Comparison of ENCODE assay signal across 9 cellular contexts in the genomic region with DNA sequence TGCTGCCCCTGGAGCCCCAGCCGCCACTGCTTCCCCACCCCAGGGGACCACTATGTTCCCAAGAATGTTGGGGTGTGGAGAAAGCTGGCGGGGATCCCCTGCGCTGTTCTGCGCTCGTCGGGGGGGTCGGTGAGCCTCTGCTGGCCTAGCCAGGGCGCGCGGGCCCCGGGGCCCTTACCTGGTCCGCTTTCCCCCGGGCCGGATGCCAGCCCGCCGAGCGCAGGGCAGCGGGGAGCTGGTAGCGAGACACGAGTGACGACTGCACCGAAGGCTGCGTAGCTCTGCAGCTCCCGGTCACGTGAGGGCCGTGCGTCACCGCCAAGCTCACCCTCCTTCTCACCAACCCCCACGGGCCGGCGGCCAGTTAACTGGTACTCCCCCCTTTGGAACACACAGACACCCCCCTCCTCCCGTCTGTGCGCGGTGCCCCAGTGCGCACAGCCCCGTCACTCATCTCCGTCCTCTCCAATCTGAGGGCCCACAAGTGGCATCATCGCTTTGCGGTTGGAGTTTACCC. TPM values are rescaled to one million over a fixed set of nuclear protein-coding genes. Genes with fewer than 3 reads are reported as not detected.
DNase-seq lines count a peak whose midpoint lies in the region; ATAC-seq, FAIRE-seq and TF ChIP-seq lines count a peak whose summit lies in the region.
"Had no signal": no experiment of that assay in that cellular context is flagged by ENCODE, and none has a peak within 500 bp of the region (broad histone marks: within the 10 kb centered on the region; RNA-seq: fewer than 3 reads in every experiment).

A gene (minus strand): TSS at position 254 of the 517 bp plus-strand sequence. CDS start 897 bp downstream, outside the sequence.

- no peaks in the 10 kb centered on the region for H3K36me3 ChIP-seq in right lobe of liver
- no peaks in the 10 kb centered on the region for H3K36me3 ChIP-seq in testis (ENCODE audit: low read depth, missing control alignments)
- H3K36me3 ChIP-seq: BLaER1 treated with 17β-estradiol and CSF1 and Interleukin-3, amounts not matched to agents 10 nM and 100 nM had no signal

- H3K27me3 ChIP-seq in right lobe of liver (no peaks in the 10 kb centered on the region), testis (no peaks in the 10 kb centered on the region)

- FAIRE-seq in RCC 7860 (lab: Jason Lieb, UNC) = no peak

- no peaks in the 10 kb centered on the region for H3K9me3 ChIP-seq in right lobe of liver
- no peaks in the 10 kb centered on the region for H3K9me3 ChIP-seq in testis

- WGBS in right lobe of liver (ENCODE audit: insufficient coverage, low coverage, low lambda C conversion rate, missing lambda C conversion rate) = 28% methylated on average over 2 of the region's 39 CpGs
- 3% methylated on average over 6 of the region's 39 CpGs; no CpG with 5 or more reads in 1 of the 2 donors for WGBS in testis, 2 donors

- ATAC-seq in right lobe of liver (peak; percentile 20 to 62 (median 32)), HG03139 (IDR thresholded peaks at IDR 0.05; ENCODE audit: unreplicated experiment) (no peak)

- H3K27ac ChIP-seq in right lobe of liver (no peak within 1 kb of the TSS), testis (peak within 1 kb of the TSS; percentile 75 to 82)
- H3K27ac ChIP-seq: BLaER1 treated with 17β-estradiol and CSF1 and Interleukin-3, amounts not matched to agents 10 nM and 100 nM had no signal

- no peaks in the 10 kb centered on the region for H3K4me1 ChIP-seq in right lobe of liver
- H3K4me1 ChIP-seq in testis = no peaks in the 10 kb centered on the region
- H3K4me1 ChIP-seq: BLaER1 treated with 17β-estradiol and CSF1 and Interleukin-3, amounts not matched to agents 10 nM and 100 nM had no signal

- DNase-seq in activated CD4-positive, alpha-beta T cell treated with anti-CD3 and anti-CD28 coated beads, Interleukin-2, amount 50 U/mL, for 48 hours = peak; percentile 2 to 16
- DNase-seq in activated CD4-positive, alpha-beta T cell treated with anti-CD3 and anti-CD28 coated beads for 1 hour = no peak
- peak; percentile 95 for DNase-seq in NCI-H748 (lab: John Stamatoyannopoulos, UW; ENCODE audit: unreplicated experiment)
- peak; percentile 2 for DNase-seq in central memory CD4-positive, alpha-beta T cell
- DNase-seq in right lobe of liver = peak in 2 of 3 donors; percentile 23 to 58
- DNase-seq in testis = peak; percentile 90
- DNase-seq in RCC 7860 (ENCODE audit: low spot score) = no peak

- intact Hi-C loops in right lobe of liver (cut with DNase I) = no loop called here
- intact Hi-C loops in testis (cut with DNase I; ENCODE audit: low total_unique reads) = no loop called here

- H3K4me3 ChIP-seq in right lobe of liver (peak within 1 kb of the TSS in 1 of 3 donors; percentile 24), testis (peak within 1 kb of the TSS; percentile 42 to 66)
- H3K4me3 ChIP-seq: BLaER1 treated with 17β-estradiol and CSF1 and Interleukin-3, amounts not matched to agents 10 nM and 100 nM had no signal

- TF ChIP-seq POLR2A in right lobe of liver (IDR thresholded peaks at IDR 0.05) (no peak), testis (IDR thresholded peaks at IDR 0.05) (no peak)

- TF ChIP-seq CTCF in right lobe of liver (IDR thresholded peaks at IDR 0.05) (no peak), testis (IDR thresholded peaks at IDR 0.05) (no peak)

RNA-seq across cellular contexts. Expression of the gene that starts here (rescaled TPM):
- under 1 TPM in 2 of 6 experiments, not detected in 4; 0.31 to 0.44 TPM for total RNA-seq in right lobe of liver
- total RNA-seq in testis = 100 to 1,000 TPM; 233 to 344 TPM
- 174 TPM for polyA plus RNA-seq in testis (ENCODE audit: insufficient read depth, low read depth, low replicate concordance)

Comparison
In these comparisons a context has a peak if more than half of its experiments do, and no peak if none do; other contexts are left out.
1. RNA of the gene that starts here (total RNA-seq): 233 to 344 TPM in testis; 0.31 to 0.44 TPM in right lobe of liver; every median in the first group is over 100 times any median in the second.
2. DNase-seq: peak in activated CD4-positive, alpha-beta T cell treated with anti-CD3 and anti-CD28 coated beads, Interleukin-2, amount 50 U/mL, for 48 hours (2 of 2), NCI-H748 (single experiment), central memory CD4-positive, alpha-beta T cell (single experiment) and testis (single experiment); none in activated CD4-positive, alpha-beta T cell treated with anti-CD3 and anti-CD28 coated beads for 1 hour (single experiment) and RCC 7860 (single experiment).
3. Peak in DNase-seq and ATAC-seq in right lobe of liver; RNA of the gene not detected or under 1 TPM.
4. H3K27ac ChIP-seq: peak in testis (2 of 2); none in right lobe of liver (0 of 3).